In genomic region chr12:121918679-121919038, GRCh38 we compare ENCODE assay signal across 8 cellular contexts. TPM values are rescaled to one million over a fixed set of nuclear protein-coding genes. Genes with fewer than 3 reads are reported as not detected.
A peak's percentile ranks its signal among the peaks of the same experiment; 100 is the strongest.
DNase-seq lines count a peak whose midpoint lies in the region; ATAC-seq, FAIRE-seq and TF ChIP-seq lines count a peak whose summit lies in the region.

No MANE protein-coding gene starts in this region.

- H3K27me3 Mint-ChIP-seq in naive thymus-derived CD4-positive, alpha-beta T cell: no peaks in the 10 kb centered on the region

- TF ChIP-seq POLR2A in GM12891 (IDR thresholded peaks at IDR 0.05; ENCODE audit: low read depth, low read length): no peak
- TF ChIP-seq POLR2A in K562 (conservative IDR thresholded peaks at IDR 0.05): no peak

- 98% methylated on average over 5 of the region's 22 CpGs for WGBS in K562 (ENCODE audit: insufficient coverage, low coverage, missing lambda C conversion rate)

- H3K36me3 ChIP-seq in K562 (ENCODE audit: control insufficient read depth, insufficient read depth, low read length): peaks cover 53% of the 10 kb centered on the region; the same call in 2 of the 3 replicates
- H3K36me3 ChIP-seq in naive thymus-derived CD4-positive, alpha-beta T cell (ENCODE audit: control insufficient read depth in 2 of 3, insufficient read depth in 3 of 3, low read length in 3 of 3): peaks cover 0 to 33% (median 8%) of the 10 kb centered on the region in 3 experiments

- intact Hi-C loops in K562 (cut with micrococcal nuclease): no loop called here
- intact Hi-C loops in naive thymus-derived CD4-positive, alpha-beta T cell (cut with micrococcal nuclease): loop anchor here (1.0 to 10.0 kb wide), 13 partner anchors 30 to 609 kb away; partner anchors contain the start of genes DIABLO (in 2 of the 2), PSMD9 (in 2 of the 2), BCL7A (in 1 of the 2) and KNTC1 (in 1 of the 2)

- H2AFZ ChIP-seq in K562 (ENCODE audit: low read depth, low read length): no peak overlapping the region

- H3K4me1 ChIP-seq in K562 (replicated peaks in 1 of 2; ENCODE audit: control insufficient read depth in 2 of 2, insufficient read depth in 2 of 2, low read length in 2 of 2): no peaks in the 10 kb centered on the region
- peaks cover 4 to 10% of the 10 kb centered on the region in 2 donors for H3K4me1 ChIP-seq in naive thymus-derived CD4-positive, alpha-beta T cell (ENCODE audit: control insufficient read depth in 2 of 2, insufficient read depth in 2 of 2, low read length in 2 of 2)

- H3K27me3 ChIP-seq in K562 (ENCODE audit: control insufficient read depth in 2 of 2, insufficient read depth in 2 of 2, low read length in 2 of 2): no peaks in the 10 kb centered on the region
- H3K27me3 ChIP-seq in naive thymus-derived CD4-positive, alpha-beta T cell (ENCODE audit: control insufficient read depth in 2 of 2, insufficient read depth in 2 of 2, low read length in 2 of 2): no peaks in the 10 kb centered on the region

- H3K27ac Mint-ChIP-seq in naive thymus-derived CD4-positive, alpha-beta T cell: peak overlapping the region in 8 of 9 donors; percentile 8 to 97 (median 91)

- H3K4me1 Mint-ChIP-seq in naive thymus-derived CD4-positive, alpha-beta T cell: peaks cover 8 to 19% (median 13%) of the 10 kb centered on the region in 7 donors

- no peak for FAIRE-seq in GM12891 (lab: Jason Lieb, UNC)
- FAIRE-seq in K562 (lab: Jason Lieb, UNC): no peak

- BruUV-seq in K562 (replicated peaks; lab: Mats Ljungman, UMichigan): no TSS peak

- CTCF ChIA-PET in K562 (lab: Yijun Ruan, JAX; ENCODE audit: low intra/inter-chr PET ratio): no interaction called here
- CTCF ChIA-PET in naive thymus-derived CD4-positive, alpha-beta T cell (lab: Charles Lee): interaction anchor here (0.6 to 1.4 kb wide), 5 partner anchors 9 to 308 kb away, joined by 3 to 5 read pairs (median 3); partner anchors contain the start of gene BCL7A

- no peak overlapping the region for H3K4me3 ChIP-seq in K562
- peak overlapping the region; percentile 58 for H3K4me3 ChIP-seq in naive thymus-derived CD4-positive, alpha-beta T cell (ENCODE audit: low read length)

- no peak overlapping the region for H3K4me2 ChIP-seq in K562 (ENCODE audit: insufficient read depth, low read length)

- DNase-seq in GM12891 (ENCODE audit: insufficient read length, low spot score) (peak; percentile 19), K562 (ENCODE audit: extremely low read depth in 1 of 4, low spot score in 3 of 4) (no peak), ecto neural progenitor cell (ENCODE audit: low spot score) (no peak), globus pallidus (ENCODE audit: low spot score) (no peak), SIG-M5 treated with dmso at 0.1 percent for 504 hours (lab: John Stamatoyannopoulos, UW; ENCODE audit: unreplicated experiment) (no peak), midbrain (lab: John Stamatoyannopoulos, UW) (no peak)
- DNase-seq in naive thymus-derived CD4-positive, alpha-beta T cell: no peak

- H3K36me3 Mint-ChIP-seq in naive thymus-derived CD4-positive, alpha-beta T cell: peaks cover 0 to 10% (median 0%) of the 10 kb centered on the region in 5 donors

- no peak for TF ChIP-seq RAD21 in K562 (CRISPR knock-in tag; conservative IDR thresholded peaks at IDR 0.05 in 1 of 2, IDR thresholded peaks at IDR 0.05 in 1 of 2)

- ATAC-seq in HG02981 (IDR thresholded peaks at IDR 0.05; ENCODE audit: unreplicated experiment): peak; percentile 26
- ATAC-seq in K562: no peak
- no peak for ATAC-seq in naive thymus-derived CD4-positive, alpha-beta T cell

- no peaks in the 10 kb centered on the region for H4K20me1 ChIP-seq in K562 (replicated peaks; ENCODE audit: control insufficient read depth, insufficient read depth, low read length)

- in situ Hi-C loops in K562 (cut with MboI): no loop called here

- no peak overlapping the region for H3K9ac ChIP-seq in K562 (ENCODE audit: insufficient read depth in 1 of 2, low read depth in 2 of 2, low read length in 2 of 2)

- no peaks in the 10 kb centered on the region for H3K9me3 ChIP-seq in K562 (replicated peaks; ENCODE audit: control insufficient read depth, insufficient read depth, low read depth, low read length)
- H3K9me3 ChIP-seq in naive thymus-derived CD4-positive, alpha-beta T cell (ENCODE audit: control insufficient read depth in 2 of 3, low read length in 3 of 3): no peaks in the 10 kb centered on the region

- H3K9me1 ChIP-seq in K562 (ENCODE audit: control insufficient read depth, insufficient read depth, low read length): no peaks in the 10 kb centered on the region

- no peak for TF ChIP-seq CTCF in K562 (IDR thresholded peaks at IDR 0.05 in 2 of 3, conservative IDR thresholded peaks at IDR 0.05 in 1 of 3; ENCODE audit: insufficient read depth in 2 of 3, low read depth in 1 of 3, low read length in 3 of 3)

- H3K9me3 Mint-ChIP-seq in naive thymus-derived CD4-positive, alpha-beta T cell: no peaks in the 10 kb centered on the region

- no peak overlapping the region for H3K27ac ChIP-seq in K562 (ENCODE audit: extremely low read depth, low read depth, low read length)
- H3K27ac ChIP-seq in naive thymus-derived CD4-positive, alpha-beta T cell (ENCODE audit: low read depth, low read length): peak overlapping the region; percentile 71

- TF ChIP-seq EP300 in K562 (IDR thresholded peaks at IDR 0.05; ENCODE audit: low read length): no peak

- no peaks in the 10 kb centered on the region for H3K79me2 ChIP-seq in K562 (ENCODE audit: control insufficient read depth, insufficient read depth, low read length)

- POLR2A ChIA-PET in K562 (lab: Yijun Ruan, JAX): interaction anchor here (1.2 to 1.4 kb wide), 2 partner anchors 15 to 25 kb away, joined by 4 to 5 read pairs; no protein-coding TSS in a partner anchor
- POLR2A ChIA-PET in naive thymus-derived CD4-positive, alpha-beta T cell (lab: Charles Lee): interaction anchor here (1.0 kb wide), 2 partner anchors 30 to 207 kb away, joined by 3 read pairs; partner anchors contain the start of genes PSMD9 and TMEM120B

- peak overlapping the region in 7 of 10 donors; percentile 68 to 94 (median 88) for H3K4me3 Mint-ChIP-seq in naive thymus-derived CD4-positive, alpha-beta T cell

RNA-seq across cellular contexts. Expression of gene CFAP251, which starts 0.3 kb away (rescaled TPM):
- polyA plus RNA-seq in GM12891 (2012; ENCODE audit: low read depth, missing spikeins): 1.8 TPM
- total RNA-seq in K562 (2011; cell fraction: chromatin; rRNA removed; ENCODE audit: low replicate concordance): 69.4 and 86.7 TPM in 2 replicates
- total RNA-seq in K562 (2011; cell fraction: nucleolus; rRNA removed): 33.5 and 44.6 TPM in 2 replicates
- total RNA-seq in K562 (2011; cell fraction: nucleoplasm; rRNA removed): 42.5 and 56.6 TPM in 2 replicates
- total RNA-seq in K562 (2014; rRNA removed) (23.9 and 25.2 TPM in 2 replicates), K562 (2014; rRNA removed; fragmentation: Illumina TruSeq; extraction: Trizol) (16.6 and 19.0 TPM in 2 replicates), K562 (2015; rRNA removed; fragmentation: Illumina TruSeq; extraction: Trizol) (16.2 and 19.1 TPM in 2 replicates), K562 (2021) (17.2 and 18.2 TPM in 2 replicates)
- polyA plus RNA-seq in K562 (2011; rRNA removed) (20.0 and 22.2 TPM in 2 replicates), K562 (2014; fragmentation: Illumina TruSeq; extraction: Trizol) (16.5 and 18.1 TPM in 2 replicates), K562 (2014; fragmentation: Nextera tagmentation; extraction: Ambion mirVana) (10 to 100 TPM; 17.4 to 24.3 TPM), K562 (2014; rRNA removed) (27.7 and 31.0 TPM in 2 replicates)
- polyA plus RNA-seq in K562 (2011; cell fraction: cytosol; rRNA removed): 12.2 and 17.2 TPM in 2 replicates
- 42.3 and 43.1 TPM in 2 replicates for polyA plus RNA-seq in K562 (2011; cell fraction: nucleus; rRNA removed)
- 12.5 and 19.8 TPM in 2 replicates for polyA plus RNA-seq in K562 (2012)
- 38.6 and 40.6 TPM in 2 replicates for polyA minus RNA-seq in K562 (2011; rRNA and poly(A)+ RNA removed)
- 10.4 and 13.1 TPM in 2 replicates for polyA minus RNA-seq in K562 (2011; cell fraction: cytosol; rRNA and poly(A)+ RNA removed)
- polyA minus RNA-seq in K562 (2011; cell fraction: nucleus; rRNA and poly(A)+ RNA removed): 18.7 and 32.1 TPM in 2 replicates
- total RNA-seq in naive thymus-derived CD4-positive, alpha-beta T cell: 1 to 10 TPM in 2 of 5 experiments, under 1 TPM in 3; 0.38 to 1.5 (median 0.88) TPM
- not detected for polyA plus RNA-seq in naive thymus-derived CD4-positive, alpha-beta T cell

RNA-seq across cellular contexts. Expression of gene PSMD9, which starts 30.1 kb away (rescaled TPM):
- 40.6 TPM for polyA plus RNA-seq in GM12891 (2012; ENCODE audit: low read depth, missing spikeins)
- total RNA-seq in K562 (2011; cell fraction: chromatin; rRNA removed; ENCODE audit: low replicate concordance): 73.2 and 111 TPM in 2 replicates
- total RNA-seq in K562 (2011; cell fraction: nucleolus; rRNA removed): 69.7 and 70.4 TPM in 2 replicates
- total RNA-seq in K562 (2011; cell fraction: nucleoplasm; rRNA removed): 93.6 and 131 TPM in 2 replicates
- 143 and 187 TPM in 2 replicates for total RNA-seq in K562 (2014; rRNA removed)
- 34.1 and 34.5 TPM in 2 replicates for total RNA-seq in K562 (2014; rRNA removed; fragmentation: Illumina TruSeq; extraction: Trizol)
- total RNA-seq in K562 (2015; rRNA removed; fragmentation: Illumina TruSeq; extraction: Trizol): 61.7 and 78.2 TPM in 2 replicates
- 66.4 and 71.7 TPM in 2 replicates for total RNA-seq in K562 (2021)
- 61.3 and 68.5 TPM in 2 replicates for polyA plus RNA-seq in K562 (2011; rRNA removed)
- polyA plus RNA-seq in K562 (2011; cell fraction: cytosol; rRNA removed): 61.8 and 93.1 TPM in 2 replicates
- polyA plus RNA-seq in K562 (2011; cell fraction: nucleus; rRNA removed): 51.5 and 53.5 TPM in 2 replicates
- 76.1 and 85.2 TPM in 2 replicates for polyA plus RNA-seq in K562 (2012)
- 31.0 and 60.0 TPM in 2 replicates for polyA plus RNA-seq in K562 (2014; fragmentation: Illumina TruSeq; extraction: Trizol)
- 10 to 100 TPM; 12.2 to 22.8 TPM for polyA plus RNA-seq in K562 (2014; fragmentation: Nextera tagmentation; extraction: Ambion mirVana)
- 92.2 and 107 TPM in 2 replicates for polyA plus RNA-seq in K562 (2014; rRNA removed)
- polyA minus RNA-seq in K562 (2011; rRNA and poly(A)+ RNA removed): 29.3 and 37.7 TPM in 2 replicates
- 23.0 and 42.7 TPM in 2 replicates for polyA minus RNA-seq in K562 (2011; cell fraction: cytosol; rRNA and poly(A)+ RNA removed)
- polyA minus RNA-seq in K562 (2011; cell fraction: nucleus; rRNA and poly(A)+ RNA removed): 13.3 and 29.5 TPM in 2 replicates
- 10 to 100 TPM; 36.7 to 55.2 (median 46.9) TPM for total RNA-seq in naive thymus-derived CD4-positive, alpha-beta T cell
- 10 to 100 TPM; 85.3 to 92.6 TPM for polyA plus RNA-seq in naive thymus-derived CD4-positive, alpha-beta T cell

RNA-seq across cellular contexts. Expression of gene HPD, which starts 60.0 kb away (rescaled TPM):
- polyA plus RNA-seq in GM12891 (2012; ENCODE audit: low read depth, missing spikeins): 0.49 TPM
- total RNA-seq in K562 (2011; cell fraction: chromatin; rRNA removed; ENCODE audit: low replicate concordance): 0.53 TPM in 1 of 2 replicates, not detected in the other
- 0.33 TPM in 1 of 2 replicates, not detected in the other for total RNA-seq in K562 (2011; cell fraction: nucleolus; rRNA removed)
- total RNA-seq in K562 (2011; cell fraction: nucleoplasm; rRNA removed): not detected in 2 replicates
- total RNA-seq in K562 (2014; rRNA removed) (0.23 TPM in 1 of 2 replicates, not detected in the other), K562 (2014; rRNA removed; fragmentation: Illumina TruSeq; extraction: Trizol) (not detected in 2 replicates), K562 (2015; rRNA removed; fragmentation: Illumina TruSeq; extraction: Trizol) (not detected in 2 replicates), K562 (2021) (0.29 TPM in 2 replicates)
- polyA plus RNA-seq in K562 (2011; rRNA removed) (0.06 TPM in 1 of 2 replicates, not detected in the other), K562 (2014; fragmentation: Illumina TruSeq; extraction: Trizol) (not detected in 2 replicates), K562 (2014; fragmentation: Nextera tagmentation; extraction: Ambion mirVana) (under 1 TPM; 0.07 TPM), K562 (2014; rRNA removed) (0.09 TPM in 1 of 2 replicates, not detected in the other)
- polyA plus RNA-seq in K562 (2011; cell fraction: cytosol; rRNA removed): 0.04 and 0.18 TPM in 2 replicates
- polyA plus RNA-seq in K562 (2011; cell fraction: nucleus; rRNA removed): not detected in 2 replicates
- polyA plus RNA-seq in K562 (2012): 0.08 and 0.36 TPM in 2 replicates
- 0.53 TPM in 1 of 2 replicates, not detected in the other for polyA minus RNA-seq in K562 (2011; rRNA and poly(A)+ RNA removed)
- not detected in 2 replicates for polyA minus RNA-seq in K562 (2011; cell fraction: cytosol; rRNA and poly(A)+ RNA removed)
- not detected in 2 replicates for polyA minus RNA-seq in K562 (2011; cell fraction: nucleus; rRNA and poly(A)+ RNA removed)
- not detected for total RNA-seq in naive thymus-derived CD4-positive, alpha-beta T cell
- not detected for polyA plus RNA-seq in naive thymus-derived CD4-positive, alpha-beta T cell

Comparison
In these comparisons a context has a peak if more than half of its experiments do, and no peak if none do; other contexts are left out.
1. RNA of gene CFAP251, which starts 0.3 kb away (total RNA-seq): 16.2 to 86.7 TPM in K562; 0.38 to 1.5 TPM in naive thymus-derived CD4-positive, alpha-beta T cell; every median in the first group is over 4 times any median in the second.